In the genomic region with DNA sequence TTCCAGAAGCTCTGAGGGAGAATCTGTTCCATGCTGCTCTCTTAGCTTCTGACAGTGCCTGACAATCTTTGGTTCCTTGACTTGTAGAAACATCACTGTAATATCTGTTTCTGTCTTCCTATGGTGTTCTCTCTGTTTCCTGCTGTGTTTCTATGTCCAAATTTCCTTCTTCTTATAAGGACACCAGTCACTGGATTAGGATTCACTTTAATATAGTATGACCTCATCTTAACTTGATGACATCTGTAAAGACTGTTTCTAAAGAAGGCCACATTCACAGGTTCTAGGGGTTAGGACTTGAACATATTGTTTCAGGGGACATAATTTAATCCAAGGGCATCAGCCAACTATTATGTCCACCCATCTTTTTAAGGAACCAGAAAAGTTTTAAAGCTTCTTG, we compare ENCODE assay signal across 29 cellular contexts.
"Had no signal": no experiment of that assay in that cellular context is flagged by ENCODE, and none has a peak within 500 bp of the region (broad histone marks: within the 10 kb centered on the region; RNA-seq: fewer than 3 reads in every experiment).

No MANE protein-coding gene starts in this region.

- ATAC-seq: activated naive CD4-positive, alpha-beta T cell treated with anti-CD3 and anti-CD28 coated beads, Interleukin-2, amount 50 U/mL, for 72 hours; activated T-cell treated with anti-CD3 and anti-CD28 coated beads, Interleukin-2, amount 50 U/mL, for 72 hours; WTC11 had no signal

- H3K36me3 ChIP-seq: ascending aorta, breast epithelium, cardiac muscle cell, colonic mucosa, esophagus squamous epithelium had no signal

- H3K9me3 Mint-ChIP-seq: activated CD4-positive, alpha-beta memory T cell treated with anti-CD3 and anti-CD28 coated beads, Interleukin-2, amount 10 ng/mL, durations not matched to agents 7 days and 5 days; activated CD4-positive, alpha-beta T cell treated with anti-CD3 and anti-CD28 coated beads, Interleukin-2, amount 10 ng/mL, durations not matched to agents 7 days and 5 days; activated naive CD4-positive, alpha-beta T cell treated with anti-CD3 and anti-CD28 coated beads, Interleukin-2, amount 50 U/mL, for 72 hours; activated T-cell treated with anti-CD3 and anti-CD28 coated beads, Interleukin-2, amount 50 U/mL, for 24 hours; activated T-cell treated with anti-CD3 and anti-CD28 coated beads, Interleukin-2, amount 50 U/mL, for 72 hours had no signal

- H3K4me3 ChIP-seq: ascending aorta, breast epithelium, cardiac muscle cell, colonic mucosa, esophagus squamous epithelium had no signal

- H3K4me3 Mint-ChIP-seq: activated CD4-positive, alpha-beta memory T cell treated with anti-CD3 and anti-CD28 coated beads, Interleukin-2, amount 10 ng/mL, durations not matched to agents 7 days and 5 days; activated CD4-positive, alpha-beta T cell treated with anti-CD3 and anti-CD28 coated beads, Interleukin-2, amount 10 ng/mL, durations not matched to agents 7 days and 5 days; activated naive CD8-positive, alpha-beta T cell treated with anti-CD3 and anti-CD28 coated beads, Interleukin-2, amount 10 ng/mL, durations not matched to agents 7 days and 5 days; activated T-cell treated with anti-CD3 and anti-CD28 coated beads, Interleukin-2, amount 50 U/mL, for 24 hours; activated T-cell treated with anti-CD3 and anti-CD28 coated beads, Interleukin-2, amount 50 U/mL, for 72 hours; brain; WTC11 had no signal

- H3K9me3 ChIP-seq: ascending aorta, breast epithelium, colonic mucosa, esophagus squamous epithelium had no signal

- DNase-seq: activated CD4-positive, alpha-beta memory T cell treated with anti-CD3 and anti-CD28 coated beads, Interleukin-2, amount 10 ng/mL, durations not matched to agents 7 days and 5 days; activated CD4-positive, alpha-beta T cell treated with anti-CD3 and anti-CD28 coated beads for 1 hour; activated CD4-positive, alpha-beta T cell treated with anti-CD3 and anti-CD28 coated beads for 4 hours; activated CD4-positive, alpha-beta T cell treated with anti-CD3 and anti-CD28 coated beads, Interleukin-2, amount 10 ng/mL, durations not matched to agents 7 days and 5 days; activated CD4-positive, alpha-beta T cell treated with anti-CD3 and anti-CD28 coated beads, Interleukin-2, amount 50 U/mL, for 4 hours; activated CD8-positive, alpha-beta memory T cell treated with anti-CD3 and anti-CD28 coated beads, Interleukin-2, amount 50 U/mL, for 48 hours; activated gamma-delta T cell; activated naive CD4-positive, alpha-beta T cell treated with Interleukin-2 at 50 U/mL for 16 hours; activated naive CD8-positive, alpha-beta T cell treated with anti-CD3 and anti-CD28 coated beads, Interleukin-2, amount 10 ng/mL, durations not matched to agents 7 days and 5 days; activated T-cell treated with anti-CD3 and anti-CD28 coated beads for 4 hours; activated T-cell treated with anti-CD3 and anti-CD28 coated beads, Interleukin-2, amount 50 U/mL, for 24 hours; activated T-cell treated with anti-CD3 and anti-CD28 coated beads, Interleukin-2, amount 50 U/mL, for 72 hours; central memory CD4-positive, alpha-beta T cell; cerebellar nuclear complex; colonic mucosa; effector CD8-positive, alpha-beta T cell; esophagus squamous epithelium; head of caudate nucleus; T-helper 2 cell had no signal

- H3K27me3 ChIP-seq: ascending aorta, breast epithelium, cardiac muscle cell, colonic mucosa, esophagus squamous epithelium had no signal

- H3K27ac ChIP-seq: ascending aorta, breast epithelium, cardiac muscle cell, colonic mucosa, epithelial cell of prostate, esophagus squamous epithelium had no signal

- H3K4me1 Mint-ChIP-seq: activated CD4-positive, alpha-beta memory T cell treated with anti-CD3 and anti-CD28 coated beads, Interleukin-2, amount 10 ng/mL, durations not matched to agents 7 days and 5 days; activated CD4-positive, alpha-beta T cell treated with anti-CD3 and anti-CD28 coated beads, Interleukin-2, amount 10 ng/mL, durations not matched to agents 7 days and 5 days had no signal

- H3K4me1 ChIP-seq: breast epithelium, colonic mucosa had no signal

- H3K27ac Mint-ChIP-seq: activated CD4-positive, alpha-beta memory T cell treated with anti-CD3 and anti-CD28 coated beads, Interleukin-2, amount 10 ng/mL, durations not matched to agents 7 days and 5 days; activated CD4-positive, alpha-beta T cell treated with anti-CD3 and anti-CD28 coated beads, Interleukin-2, amount 10 ng/mL, durations not matched to agents 7 days and 5 days; activated naive CD4-positive, alpha-beta T cell treated with anti-CD3 and anti-CD28 coated beads, Interleukin-2, amount 50 U/mL, for 72 hours; activated naive CD8-positive, alpha-beta T cell treated with anti-CD3 and anti-CD28 coated beads, Interleukin-2, amount 10 ng/mL, durations not matched to agents 7 days and 5 days; activated T-cell treated with anti-CD3 and anti-CD28 coated beads, Interleukin-2, amount 50 U/mL, for 24 hours; activated T-cell treated with anti-CD3 and anti-CD28 coated beads, Interleukin-2, amount 50 U/mL, for 72 hours; brain; WTC11 had no signal

- FAIRE-seq: endometrium, endothelial cell of umbilical vein, frontal cortex had no signal

- H3K36me3 Mint-ChIP-seq: activated naive CD4-positive, alpha-beta T cell treated with anti-CD3 and anti-CD28 coated beads, Interleukin-2, amount 50 U/mL, for 72 hours; activated naive CD8-positive, alpha-beta T cell treated with anti-CD3 and anti-CD28 coated beads, Interleukin-2, amount 10 ng/mL, durations not matched to agents 7 days and 5 days had no signal
